19 cellular contexts compared by ENCODE assay signal in the genomic region with DNA sequence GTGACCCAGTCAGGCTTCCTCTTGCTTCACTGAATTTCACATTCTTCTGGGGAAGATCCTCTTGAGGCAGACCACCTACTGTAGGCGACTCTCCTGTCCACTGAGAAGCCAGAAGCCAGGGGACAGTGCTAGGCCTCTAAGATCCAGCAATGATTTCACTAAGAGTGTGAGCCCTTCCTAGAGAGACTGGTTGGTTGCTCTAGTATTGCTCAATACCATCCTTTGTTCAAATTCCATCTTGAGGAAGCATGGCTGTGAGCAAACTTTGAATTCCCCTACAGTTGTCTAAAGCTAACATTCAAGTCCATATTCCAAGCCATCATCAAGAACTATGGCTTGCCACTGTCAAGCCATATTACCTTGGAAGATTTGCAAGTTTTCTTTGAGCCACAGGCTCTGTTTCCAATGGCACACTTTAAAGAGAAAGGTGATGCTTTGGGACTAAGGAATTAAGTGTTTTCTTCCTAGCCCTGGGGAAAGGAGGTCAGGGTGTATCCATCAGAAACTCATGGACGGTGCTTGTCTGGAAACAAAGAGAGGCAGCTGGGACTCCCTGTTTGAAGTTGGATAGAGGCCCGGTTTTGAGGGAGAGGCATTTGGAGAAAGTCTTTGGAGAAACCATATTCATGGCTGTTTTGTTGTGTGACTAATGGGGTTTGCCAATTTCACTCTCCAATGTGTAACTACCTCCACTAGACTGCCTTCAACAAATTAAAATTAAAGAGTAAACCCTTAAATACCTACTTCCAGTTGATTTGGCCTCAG.
"Had no signal": no experiment of that assay in that cellular context is flagged by ENCODE, and none has a peak within 500 bp of the region (broad histone marks: within the 10 kb centered on the region; RNA-seq: fewer than 3 reads in every experiment).

No MANE protein-coding gene starts in this region.

- H3K4me3 Mint-ChIP-seq: dendritic cell treated with granulocyte-macrophage colony-stimulating factor and Interleukin-4, amounts not matched to agents 40 ng/mL and 50 ng/mL, for 4 days; natural killer cell treated with Interleukin-12 subunit alpha and Interleukin-12 subunit beta and Interleukin-15 and Interleukin-18, amount 100 ng/mL, for 72 hours; WTC11 had no signal

- DNase-seq: activated CD4-positive, alpha-beta T cell treated with anti-CD3 and anti-CD28 coated beads, Interleukin-2, amount 50 U/mL, for 48 hours; activated effector memory CD4-positive, alpha-beta T cell treated with anti-CD3 and anti-CD28 coated beads, Interleukin-2, amount 50 U/mL, for 16 hours; activated naive CD4-positive, alpha-beta T cell treated with anti-CD3 and anti-CD28 coated beads, Interleukin-2, amount 50 U/mL, for 16 hours; amniotic stem cell; effector CD4-positive, alpha-beta T cell; glutamatergic neuron; kidney glomerular epithelial cell; left lung; right cardiac atrium; stimulated activated CD4-positive, alpha-beta T cell treated with anti-CD3 and anti-CD28 coated beads, Interleukin-12 subunit alpha, Interleukin-12 subunit beta, amount 100 ng/mL, for 4 hours; stimulated activated CD4-positive, alpha-beta T cell treated with anti-CD3 and anti-CD28 coated beads, Interleukin-4, amount 100 ng/mL, for 4 hours; stimulated activated naive CD8-positive, alpha-beta T cell treated with anti-CD3 and anti-CD28 coated beads, Interleukin-15, Interleukin-2, amounts not matched to agents 100 U/mL and 50 U/mL, for 24 hours; T-helper 1 cell had no signal

- H3K9me3 Mint-ChIP-seq: natural killer cell treated with Interleukin-12 subunit alpha and Interleukin-12 subunit beta and Interleukin-15 and Interleukin-18, amount 100 ng/mL, for 72 hours; WTC11 had no signal

- H3K36me3 Mint-ChIP-seq: natural killer cell treated with Interleukin-12 subunit alpha and Interleukin-12 subunit beta and Interleukin-15 and Interleukin-18, amount 100 ng/mL, for 72 hours; WTC11 had no signal

- H3K27me3 ChIP-seq: left lung had no signal

- H3K27ac Mint-ChIP-seq: dendritic cell treated with granulocyte-macrophage colony-stimulating factor and Interleukin-4, amounts not matched to agents 40 ng/mL and 50 ng/mL, for 4 days; natural killer cell treated with Interleukin-12 subunit alpha and Interleukin-12 subunit beta and Interleukin-15 and Interleukin-18, amount 100 ng/mL, for 72 hours; WTC11 had no signal

- H3K9me3 ChIP-seq: breast epithelium, left lung had no signal

- H3K79me2 ChIP-seq: hepatocyte had no signal

- H3K4me3 ChIP-seq: breast epithelium, hepatocyte, left lung, lung had no signal

- H3K4me1 ChIP-seq: breast epithelium, left lung had no signal

- H3K4me2 ChIP-seq: hepatocyte had no signal

- H3K27me3 Mint-ChIP-seq: dendritic cell treated with granulocyte-macrophage colony-stimulating factor and Interleukin-4, amounts not matched to agents 40 ng/mL and 50 ng/mL, for 4 days had no signal

- ATAC-seq: left lung; natural killer cell treated with Interleukin-12 subunit alpha and Interleukin-12 subunit beta and Interleukin-15 and Interleukin-18, amount 100 ng/mL, for 72 hours; right cardiac atrium; WTC11 had no signal

- H3K36me3 ChIP-seq: breast epithelium, left lung had no signal

- H2AFZ ChIP-seq: hepatocyte had no signal
